Comparison of ENCODE assay signal across 8 cellular contexts in genomic region chr3:99418709-99419108, GRCh38.
DNase-seq lines count a peak whose midpoint lies in the region; ATAC-seq and TF ChIP-seq lines count a peak whose summit lies in the region.
"Had no signal": no experiment of that assay in that cellular context is flagged by ENCODE, and none has a peak within 500 bp of the region (broad histone marks: within the 10 kb centered on the region; RNA-seq: fewer than 3 reads in every experiment).

No MANE protein-coding gene starts in this region.

- POLR2A ChIA-PET in A673 (lab: Charles Lee; ENCODE audit: low non-redundant PET) = no interaction called here

- H3K36me3 ChIP-seq in A673 (ENCODE audit: insufficient read depth, low read length, poor library complexity, severe bottlenecking) = no peaks in the 10 kb centered on the region

- no peak overlapping the region for H3K4me3 ChIP-seq in A673 (ENCODE audit: low read depth, low read length, poor library complexity, severe bottlenecking)

- no TSS peak for BruUV-seq in A673 (replicated peaks; lab: Mats Ljungman, UMichigan)

- DNase-seq in dedifferentiated amniotic fluid mesenchymal stem cell (ENCODE audit: extremely low spot score) (no peak), CD1c-positive myeloid dendritic cell (ENCODE audit: extremely low spot score) (no peak), A673 (ENCODE audit: low spot score) (no peak), SW480 (ENCODE audit: low spot score) (no peak)
- DNase-seq: NCI-H69 had no signal

- intact Hi-C loops in A673 (cut with micrococcal nuclease; ENCODE audit: unreplicated experiment) = no loop called here

- peak; percentile 70 for ATAC-seq in GM19351 (IDR thresholded peaks at IDR 0.05; ENCODE audit: unreplicated experiment)
- peak; percentile 76 for ATAC-seq in HG02759 (IDR thresholded peaks at IDR 0.05; ENCODE audit: unreplicated experiment)
- ATAC-seq in HG03457 (IDR thresholded peaks at IDR 0.05; ENCODE audit: unreplicated experiment) = peak; percentile 73

- H3K27ac ChIP-seq in A673 (ENCODE audit: low read depth, low read length, poor library complexity, severe bottlenecking) = no peak overlapping the region

- no peak for TF ChIP-seq CTCF in A673 (conservative IDR thresholded peaks at IDR 0.05; ENCODE audit: low read depth, low read length)

- no peaks in the 10 kb centered on the region for H3K27me3 ChIP-seq in A673 (replicated peaks; ENCODE audit: insufficient read depth, low read depth, low read length, poor library complexity)

- H3K9me3 ChIP-seq in A673 (ENCODE audit: low read depth, low read length, poor library complexity, severe bottlenecking) = no peaks in the 10 kb centered on the region

- no peaks in the 10 kb centered on the region for H3K4me1 ChIP-seq in A673 (ENCODE audit: insufficient read depth, low read length, poor library complexity, severe bottlenecking)

- CTCF ChIA-PET in A673 (lab: Charles Lee) = no interaction called here
